Comparison of ENCODE assay signal across 8 cellular contexts in the genomic region with DNA sequence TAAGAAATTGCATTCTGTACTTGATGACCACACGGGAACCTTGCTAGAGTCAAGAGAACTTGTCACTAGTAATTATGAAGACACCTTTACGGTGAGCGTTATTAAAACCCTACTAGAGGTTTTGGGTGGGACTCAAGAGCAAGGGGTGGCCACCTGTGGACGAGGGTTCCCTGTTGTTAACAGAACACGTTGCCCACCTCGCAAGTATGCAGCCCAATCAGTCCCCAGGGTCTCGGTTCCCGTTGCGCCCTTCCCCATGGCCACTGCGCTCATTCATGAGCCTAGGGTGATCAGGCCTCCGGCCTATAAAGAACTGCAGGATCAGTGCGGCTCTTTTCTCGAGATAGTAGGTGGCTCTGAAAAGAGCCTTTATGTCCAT. TPM values are rescaled to one million over a fixed set of nuclear protein-coding genes. Genes with fewer than 3 reads are reported as not detected.
DNase-seq lines count a peak whose midpoint lies in the region; ATAC-seq and TF ChIP-seq lines count a peak whose summit lies in the region.

No MANE protein-coding gene starts in this region.

- peak overlapping the region; percentile 75 for H3K4me3 ChIP-seq in astrocyte of the spinal cord (ENCODE audit: low read depth, low read length)
- H3K4me3 ChIP-seq in right lobe of liver, result peak overlapping the region; percentile 24 to 43 (median 28)
- peak overlapping the region in 3 of 4 donors; percentile 46 to 51 (median 49) for H3K4me3 ChIP-seq in upper lobe of left lung

- peaks cover 0 to 5% (median 0%) of the 10 kb centered on the region in 4 donors for H3K4me1 ChIP-seq in right lobe of liver
- H3K4me1 ChIP-seq in upper lobe of left lung, result peaks cover 6 to 31% (median 26%) of the 10 kb centered on the region in 4 donors

- H3K27ac ChIP-seq in right lobe of liver (peak overlapping the region in 2 of 3 donors; percentile 29 to 63), upper lobe of left lung (peak overlapping the region; percentile 56 to 86 (median 71))

- H3K9me3 ChIP-seq in right lobe of liver (no peaks in the 10 kb centered on the region), upper lobe of left lung (no peaks in the 10 kb centered on the region)

- peaks cover 42% of the 10 kb centered on the region for H3K4me1 Mint-ChIP-seq in activated CD4-positive, alpha-beta T cell treated with anti-CD3 and anti-CD28 coated beads, Interleukin-2, amount 10 ng/mL, durations not matched to agents 24 days and 14 days

- 6% methylated on average over 9 of the region's 13 CpGs for WGBS in right lobe of liver (ENCODE audit: insufficient coverage, low coverage, low lambda C conversion rate, missing lambda C conversion rate)
- 17 to 21% methylated on average over 7 to 11 of the region's 13 CpGs for WGBS in upper lobe of left lung, 2 donors

- in situ Hi-C loops in astrocyte of the spinal cord (cut with HindIII; ENCODE audit: low sequenced_read_pairs), result no loop called here

- H3K27me3 ChIP-seq in right lobe of liver (peaks cover 0 to 9% of the 10 kb centered on the region in 2 donors), upper lobe of left lung (peaks cover 0 to 26% (median 6%) of the 10 kb centered on the region in 4 donors)

- no peak for TF ChIP-seq CTCF in astrocyte of the spinal cord (IDR thresholded peaks at IDR 0.05; ENCODE audit: low read depth, low read length)
- no peak for TF ChIP-seq CTCF in right lobe of liver (IDR thresholded peaks at IDR 0.05)
- TF ChIP-seq CTCF in upper lobe of left lung (IDR thresholded peaks at IDR 0.05), result no peak

- intact Hi-C loops in activated CD4-positive, alpha-beta T cell treated with anti-CD3 and anti-CD28 coated beads, Interleukin-2, amount 10 ng/mL, durations not matched to agents 24 days and 14 days (cut with micrococcal nuclease), result loop anchor here (2.0 to 5.0 kb wide), 3 partner anchors 78 to 375 kb away; partner anchors contain the start of gene ARF1
- intact Hi-C loops in right lobe of liver (cut with DNase I), result no loop called here

- TF ChIP-seq POLR2A in right lobe of liver (IDR thresholded peaks at IDR 0.05) (no peak), upper lobe of left lung (IDR thresholded peaks at IDR 0.05) (no peak)

- H3K27ac Mint-ChIP-seq in activated CD4-positive, alpha-beta T cell treated with anti-CD3 and anti-CD28 coated beads, Interleukin-2, amount 10 ng/mL, durations not matched to agents 24 days and 14 days, result peak overlapping the region; percentile 99

- ATAC-seq in HG03280 (IDR thresholded peaks at IDR 0.05; ENCODE audit: unreplicated experiment) (peak; percentile 10), right lobe of liver (peak in 3 of 4 donors; percentile 5 to 7 (median 7)), upper lobe of left lung (ENCODE audit: low FRiP score in 2 of 2) (peak in 1 of 2 donors; percentile 3)

- no peak for DNase-seq in activated CD4-positive, alpha-beta T cell treated with anti-CD3 and anti-CD28 coated beads, Interleukin-2, amount 10 ng/mL, durations not matched to agents 24 days and 14 days
- no peak for DNase-seq in activated CD4-positive, alpha-beta T cell treated with anti-CD3 and anti-CD28 coated beads for 1 hour
- DNase-seq in astrocyte of the spinal cord (ENCODE audit: low read depth, low spot score) (no peak), right lobe of liver (no peak), upper lobe of left lung (no peak), iPS-NIHi7 (ENCODE audit: extremely low spot score) (no peak), cerebellum (ENCODE audit: low spot score) (no peak)

- H3K9me3 Mint-ChIP-seq in activated CD4-positive, alpha-beta T cell treated with anti-CD3 and anti-CD28 coated beads, Interleukin-2, amount 10 ng/mL, durations not matched to agents 24 days and 14 days, result no peaks in the 10 kb centered on the region

- no peak for TF ChIP-seq EP300 in upper lobe of left lung (IDR thresholded peaks at IDR 0.05)

- no peaks in the 10 kb centered on the region for H3K36me3 ChIP-seq in right lobe of liver
- H3K36me3 ChIP-seq in upper lobe of left lung, result no peaks in the 10 kb centered on the region

- peaks cover 17% of the 10 kb centered on the region for H3K36me3 Mint-ChIP-seq in activated CD4-positive, alpha-beta T cell treated with anti-CD3 and anti-CD28 coated beads, Interleukin-2, amount 10 ng/mL, durations not matched to agents 24 days and 14 days (ENCODE audit: low read depth)

- peak overlapping the region; percentile 97 for H3K4me3 Mint-ChIP-seq in activated CD4-positive, alpha-beta T cell treated with anti-CD3 and anti-CD28 coated beads, Interleukin-2, amount 10 ng/mL, durations not matched to agents 24 days and 14 days

- H3K27me3 Mint-ChIP-seq in activated CD4-positive, alpha-beta T cell treated with anti-CD3 and anti-CD28 coated beads, Interleukin-2, amount 10 ng/mL, durations not matched to agents 24 days and 14 days, result peaks cover 3% of the 10 kb centered on the region

RNA-seq across cellular contexts. Expression of gene RNF187, which starts 30.2 kb away (rescaled TPM):
- total RNA-seq in activated CD4-positive, alpha-beta T cell treated with anti-CD3 and anti-CD28 coated beads, Interleukin-2, amount 10 ng/mL, durations not matched to agents 24 days and 14 days, result 148 and 150 TPM in 2 replicates
- total RNA-seq in right lobe of liver (10 to 100 TPM; 43.9 to 66.6 (median 56.3) TPM), upper lobe of left lung (100 to 1,000 TPM in 1 of 6 donors, 10 to 100 TPM in 5; 36.1 to 105 (median 71.2) TPM), cerebellum (48.5 TPM)

RNA-seq across cellular contexts. Expression of gene TRIM17, which starts 40.3 kb away (rescaled TPM):
- 1.7 and 2.8 TPM in 2 replicates for total RNA-seq in activated CD4-positive, alpha-beta T cell treated with anti-CD3 and anti-CD28 coated beads, Interleukin-2, amount 10 ng/mL, durations not matched to agents 24 days and 14 days
- total RNA-seq in right lobe of liver, result not detected
- 10 to 100 TPM in 1 of 6 donors, 1 to 10 TPM in 5; 1.2 to 21.0 (median 2.4) TPM for total RNA-seq in upper lobe of left lung
- total RNA-seq in cerebellum, result 4.0 TPM

RNA-seq across cellular contexts. Expression of gene TRIM11, which starts 50.4 kb away (rescaled TPM):
- total RNA-seq in activated CD4-positive, alpha-beta T cell treated with anti-CD3 and anti-CD28 coated beads, Interleukin-2, amount 10 ng/mL, durations not matched to agents 24 days and 14 days, result 55.7 and 59.3 TPM in 2 replicates
- total RNA-seq in right lobe of liver (1 to 10 TPM; 5.2 to 8.3 (median 7.1) TPM), upper lobe of left lung (10 to 100 TPM; 25.7 to 43.0 (median 30.8) TPM), cerebellum (16.1 TPM)
